Comparison of ENCODE assay signal across 8 cellular contexts in the genomic region with DNA sequence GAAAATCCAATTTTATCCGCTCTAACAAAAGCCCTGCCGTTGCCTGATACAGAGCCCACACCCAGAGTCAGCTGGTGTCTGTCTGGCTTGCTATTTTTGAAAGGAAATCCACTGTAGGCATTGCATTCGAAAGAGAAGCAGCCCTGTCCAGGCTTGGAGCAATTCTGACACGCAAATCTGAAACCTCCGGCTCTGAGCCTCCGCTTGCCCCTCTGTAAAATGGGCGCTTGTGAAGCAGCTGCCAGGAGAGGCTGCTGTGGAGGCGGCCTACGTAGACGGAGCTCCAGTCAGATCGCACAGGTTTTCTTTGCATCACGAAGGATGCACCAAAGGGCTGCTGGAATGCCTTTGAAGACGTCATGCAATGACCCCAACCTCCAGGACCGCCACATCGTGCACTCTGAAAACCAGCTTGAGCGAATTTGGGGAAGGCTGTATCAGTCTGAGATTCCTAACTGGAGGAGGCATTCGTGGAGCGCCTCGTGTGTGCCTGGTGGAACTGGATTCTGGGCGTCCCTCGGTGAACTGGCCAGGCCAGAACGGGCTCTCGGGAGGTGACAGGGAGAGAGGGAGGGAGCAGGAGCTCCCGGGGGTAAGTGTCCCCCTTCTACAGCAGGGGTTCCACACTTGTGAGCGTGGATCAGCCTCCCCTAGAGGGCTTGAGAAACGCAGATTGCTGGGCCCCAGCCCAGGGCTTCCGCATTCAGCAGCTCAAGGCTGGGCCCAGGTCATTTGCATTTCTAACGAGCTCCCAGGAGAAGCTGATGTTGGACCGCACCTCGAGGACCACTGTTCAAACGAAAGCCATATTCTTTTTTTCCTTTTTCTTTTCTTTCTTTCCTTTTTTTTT.
DNase-seq lines count a peak whose midpoint lies in the region; ATAC-seq lines count a peak whose summit lies in the region.

No MANE protein-coding gene starts in this region.

- no peaks in the 10 kb centered on the region for H3K27me3 Mint-ChIP-seq in activated CD4-positive, alpha-beta T cell treated with anti-CD3 and anti-CD28 coated beads for 36 hours
- H3K27me3 Mint-ChIP-seq in activated naive CD4-positive, alpha-beta T cell treated with anti-CD3 and anti-CD28 coated beads, Interleukin-2, amount 50 U/mL, for 24 hours, result no peaks in the 10 kb centered on the region

- H3K36me3 Mint-ChIP-seq in activated CD4-positive, alpha-beta T cell treated with anti-CD3 and anti-CD28 coated beads for 36 hours (ENCODE audit: low read depth), result peaks cover 2% of the 10 kb centered on the region
- peaks cover 3% of the 10 kb centered on the region for H3K36me3 Mint-ChIP-seq in activated naive CD4-positive, alpha-beta T cell treated with anti-CD3 and anti-CD28 coated beads, Interleukin-2, amount 50 U/mL, for 24 hours

- H3K4me3 Mint-ChIP-seq in activated CD4-positive, alpha-beta T cell treated with anti-CD3 and anti-CD28 coated beads for 36 hours, result peak overlapping the region; percentile 80
- peak overlapping the region; percentile 70 for H3K4me3 Mint-ChIP-seq in activated naive CD4-positive, alpha-beta T cell treated with anti-CD3 and anti-CD28 coated beads, Interleukin-2, amount 50 U/mL, for 24 hours

- intact Hi-C loops in activated CD4-positive, alpha-beta T cell treated with anti-CD3 and anti-CD28 coated beads for 36 hours (cut with DNase I, micrococcal nuclease), result loop anchor here in 1 of 2 experiments (5.0 kb wide), 2 partner anchors 214 to 349 kb away; partner anchors contain the start of gene MRTFB

- no peak for ATAC-seq in activated CD4-positive, alpha-beta T cell treated with anti-CD3 and anti-CD28 coated beads for 36 hours
- ATAC-seq in HG03432 (IDR thresholded peaks at IDR 0.05; ENCODE audit: unreplicated experiment) (peak; percentile 11), HG02840 (IDR thresholded peaks at IDR 0.05; ENCODE audit: low FRiP score, unreplicated experiment) (no peak)

- H3K9me3 Mint-ChIP-seq in activated CD4-positive, alpha-beta T cell treated with anti-CD3 and anti-CD28 coated beads for 36 hours (ENCODE audit: low read depth), result peaks cover 15% of the 10 kb centered on the region
- peaks cover 5% of the 10 kb centered on the region for H3K9me3 Mint-ChIP-seq in activated naive CD4-positive, alpha-beta T cell treated with anti-CD3 and anti-CD28 coated beads, Interleukin-2, amount 50 U/mL, for 24 hours

- POLR2A ChIA-PET in activated CD4-positive, alpha-beta T cell treated with anti-CD3 and anti-CD28 coated beads for 36 hours (lab: Charles Lee), result interaction anchor here (1.8 kb wide), 1 partner anchor 367 kb away, joined by 7 read pairs; the partner anchor contains the start of gene ERCC4

- peak overlapping the region; percentile 88 for H3K4me3 ChIP-seq in skeletal muscle cell (ENCODE audit: low read depth, low read length)

- peaks cover 13% of the 10 kb centered on the region for H3K4me1 Mint-ChIP-seq in activated CD4-positive, alpha-beta T cell treated with anti-CD3 and anti-CD28 coated beads for 36 hours
- H3K4me1 Mint-ChIP-seq in activated naive CD4-positive, alpha-beta T cell treated with anti-CD3 and anti-CD28 coated beads, Interleukin-2, amount 50 U/mL, for 24 hours, result peaks cover 18% of the 10 kb centered on the region

- DNase-seq in activated CD4-positive, alpha-beta T cell treated with anti-CD3 and anti-CD28 coated beads for 36 hours, result peak; percentile 58
- DNase-seq in activated CD4-positive, alpha-beta T cell treated with anti-CD3 and anti-CD28 coated beads for 1 hour, result no peak
- DNase-seq in hepatic stellate cell (ENCODE audit: low spot score), result peak; percentile 26
- DNase-seq in skeletal muscle cell (ENCODE audit: low read depth), result no peak
- no peak for DNase-seq in NCI-H524 (lab: John Stamatoyannopoulos, UW)

- CTCF ChIA-PET in activated CD4-positive, alpha-beta T cell treated with anti-CD3 and anti-CD28 coated beads for 36 hours (lab: Charles Lee), result interaction anchor here (0.8 to 1.6 kb wide), 6 partner anchors 8 to 367 kb away, joined by 3 to 9 read pairs (median 3); partner anchors contain the start of gene ERCC4

- H3K27ac Mint-ChIP-seq in activated CD4-positive, alpha-beta T cell treated with anti-CD3 and anti-CD28 coated beads for 36 hours, result no peak overlapping the region
- peak overlapping the region; percentile 96 for H3K27ac Mint-ChIP-seq in activated naive CD4-positive, alpha-beta T cell treated with anti-CD3 and anti-CD28 coated beads, Interleukin-2, amount 50 U/mL, for 24 hours

Comparison
In these comparisons a context has a peak if more than half of its experiments do, and no peak if none do; other contexts are left out.
1. DNase-seq: peak in activated CD4-positive, alpha-beta T cell treated with anti-CD3 and anti-CD28 coated beads for 36 hours (single experiment) and hepatic stellate cell (single experiment); none in activated CD4-positive, alpha-beta T cell treated with anti-CD3 and anti-CD28 coated beads for 1 hour (single experiment), skeletal muscle cell (single experiment) and NCI-H524 (0 of 2).